ENCODE assay signal across 8 cellular contexts in genomic region chr2:112542123-112542973, GRCh38. TPM values are rescaled to one million over a fixed set of nuclear protein-coding genes. Genes with fewer than 3 reads are reported as not detected.
DNase-seq lines count a peak whose midpoint lies in the region; ATAC-seq, FAIRE-seq and TF ChIP-seq lines count a peak whose summit lies in the region.

A gene with protein sequence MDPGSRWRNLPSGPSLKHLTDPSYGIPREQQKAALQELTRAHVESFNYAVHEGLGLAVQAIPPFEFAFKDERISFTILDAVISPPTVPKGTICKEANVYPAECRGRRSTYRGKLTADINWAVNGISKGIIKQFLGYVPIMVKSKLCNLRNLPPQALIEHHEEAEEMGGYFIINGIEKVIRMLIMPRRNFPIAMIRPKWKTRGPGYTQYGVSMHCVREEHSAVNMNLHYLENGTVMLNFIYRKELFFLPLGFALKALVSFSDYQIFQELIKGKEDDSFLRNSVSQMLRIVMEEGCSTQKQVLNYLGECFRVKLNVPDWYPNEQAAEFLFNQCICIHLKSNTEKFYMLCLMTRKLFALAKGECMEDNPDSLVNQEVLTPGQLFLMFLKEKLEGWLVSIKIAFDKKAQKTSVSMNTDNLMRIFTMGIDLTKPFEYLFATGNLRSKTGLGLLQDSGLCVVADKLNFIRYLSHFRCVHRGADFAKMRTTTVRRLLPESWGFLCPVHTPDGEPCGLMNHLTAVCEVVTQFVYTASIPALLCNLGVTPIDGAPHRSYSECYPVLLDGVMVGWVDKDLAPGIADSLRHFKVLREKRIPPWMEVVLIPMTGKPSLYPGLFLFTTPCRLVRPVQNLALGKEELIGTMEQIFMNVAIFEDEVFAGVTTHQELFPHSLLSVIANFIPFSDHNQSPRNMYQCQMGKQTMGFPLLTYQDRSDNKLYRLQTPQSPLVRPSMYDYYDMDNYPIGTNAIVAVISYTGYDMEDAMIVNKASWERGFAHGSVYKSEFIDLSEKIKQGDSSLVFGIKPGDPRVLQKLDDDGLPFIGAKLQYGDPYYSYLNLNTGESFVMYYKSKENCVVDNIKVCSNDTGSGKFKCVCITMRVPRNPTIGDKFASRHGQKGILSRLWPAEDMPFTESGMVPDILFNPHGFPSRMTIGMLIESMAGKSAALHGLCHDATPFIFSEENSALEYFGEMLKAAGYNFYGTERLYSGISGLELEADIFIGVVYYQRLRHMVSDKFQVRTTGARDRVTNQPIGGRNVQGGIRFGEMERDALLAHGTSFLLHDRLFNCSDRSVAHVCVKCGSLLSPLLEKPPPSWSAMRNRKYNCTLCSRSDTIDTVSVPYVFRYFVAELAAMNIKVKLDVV (plus strand): TSS chr2:112542465. CDS start chr2:112542495, 30 bp downstream.

- H2AFZ ChIP-seq in endothelial cell of umbilical vein (ENCODE audit: low read depth, low read length), result peak within 1 kb of the TSS; percentile 92

- intact Hi-C loops in Calu3 (cut with micrococcal nuclease; ENCODE audit: unreplicated experiment), result no loop called here
- intact Hi-C loops in endothelial cell of umbilical vein (cut with micrococcal nuclease), result no loop called here

- H3K9me1 ChIP-seq in endothelial cell of umbilical vein (replicated peaks; ENCODE audit: control insufficient read depth, extremely low read depth, insufficient read depth, low read length), result no peaks in the 10 kb centered on the region

- H3K9me3 ChIP-seq in endothelial cell of umbilical vein (replicated peaks; ENCODE audit: control insufficient read depth, insufficient read depth, low read length), result no peaks in the 10 kb centered on the region

- FAIRE-seq in endothelial cell of umbilical vein (lab: Jason Lieb, UNC), result peak; percentile 68

- TF ChIP-seq CTCF in Calu3 (IDR thresholded peaks at IDR 0.05; ENCODE audit: unreplicated experiment) (no peak), endothelial cell of umbilical vein (IDR thresholded peaks at IDR 0.05; ENCODE audit: extremely low read depth in 1 of 2, insufficient read depth in 1 of 2, low read depth in 1 of 2, low read length in 2 of 2) (no peak), mesothelial cell of epicardium (IDR thresholded peaks at IDR 0.05; ENCODE audit: unreplicated experiment) (no peak)

- ATAC-seq in GM21367 (IDR thresholded peaks at IDR 0.05; ENCODE audit: unreplicated experiment), result peak; percentile 70

- DNase-seq in Calu3 (peak; percentile 91), HT-29 (ENCODE audit: low spot score) (peak; percentile 90), NOMO-1 treated with dmso at 0.1 percent for 144 hours (lab: John Stamatoyannopoulos, UW; ENCODE audit: unreplicated experiment) (peak; percentile 77), endothelial cell of umbilical vein (ENCODE audit: low read depth, low spot score) (peak; percentile 87), mesothelial cell of epicardium (ENCODE audit: low spot score in 2 of 2, unreplicated experiment in 2 of 2) (peak; percentile 38 to 70)
- peak; percentile 36 for DNase-seq in activated CD8-positive, alpha-beta memory T cell treated with anti-CD3 and anti-CD28 coated beads, Interleukin-2, amount 50 U/mL, for 1 hour (ENCODE audit: extremely low read depth)
- peak; percentile 69 for DNase-seq in stimulated activated CD8-positive, alpha-beta memory T cell treated with anti-CD3 and anti-CD28 coated beads, Interleukin-15, amount 100 ng/mL, for 48 hours (ENCODE audit: low read depth in 2 of 2)

- TF ChIP-seq POLR2A in endothelial cell of umbilical vein (IDR thresholded peaks at IDR 0.05; ENCODE audit: low read depth, low read length), result peak; percentile 67

- peak within 1 kb of the TSS; percentile 76 for H3K27ac ChIP-seq in endothelial cell of umbilical vein (ENCODE audit: insufficient read depth, low read depth, low read length)

- H3K4me1 ChIP-seq in endothelial cell of umbilical vein (ENCODE audit: control insufficient read depth, extremely low read depth, insufficient read depth, low read length), result peaks cover 14% of the 10 kb centered on the region

- H3K9ac ChIP-seq in endothelial cell of umbilical vein (replicated peaks; ENCODE audit: extremely low read depth, insufficient read depth, low read length), result peak within 1 kb of the TSS; percentile 79

- BruUV-seq in Calu3 (replicated peaks; lab: Mats Ljungman, UMichigan) (no TSS peak), endothelial cell of umbilical vein (replicated peaks; lab: Mats Ljungman, UMichigan) (TSS peak; percentile 46)

- H3K27me3 Mint-ChIP-seq in Calu3 (ENCODE audit: unreplicated experiment) (no peaks in the 10 kb centered on the region), mesothelial cell of epicardium (ENCODE audit: low read depth) (no peaks in the 10 kb centered on the region)

- dilution Hi-C loops in endothelial cell of umbilical vein (cut with MboI; ENCODE audit: extremely low pct_ligation_motif_present, low sequenced_read_pairs), result no loop called here

- H3K79me2 ChIP-seq in endothelial cell of umbilical vein (ENCODE audit: control insufficient read depth, insufficient read depth, low read length), result peaks cover 37% of the 10 kb centered on the region

- H3K9me3 Mint-ChIP-seq in Calu3 (ENCODE audit: low read depth, unreplicated experiment) (no peaks in the 10 kb centered on the region), mesothelial cell of epicardium (no peaks in the 10 kb centered on the region)

- H3K36me3 Mint-ChIP-seq in Calu3 (ENCODE audit: insufficient read depth, unreplicated experiment) (peaks cover 4% of the 10 kb centered on the region), mesothelial cell of epicardium (peaks cover 2% of the 10 kb centered on the region)

- no peak within 1 kb of the TSS for H3K4me3 Mint-ChIP-seq in Calu3 (ENCODE audit: low read depth, unreplicated experiment)
- no peak within 1 kb of the TSS for H3K4me3 Mint-ChIP-seq in mesothelial cell of epicardium

- peaks cover 0 to under 1% of the 10 kb centered on the region in 2 experiments for H3K36me3 ChIP-seq in endothelial cell of umbilical vein (ENCODE audit: control insufficient read depth in 2 of 2, extremely low read depth in 1 of 2, insufficient read depth in 2 of 2, low read length in 2 of 2)

- POLR2A ChIA-PET in endothelial cell of umbilical vein (lab: Charles Lee), result no interaction called here

- no peaks in the 10 kb centered on the region for H3K27me3 ChIP-seq in endothelial cell of umbilical vein (ENCODE audit: control insufficient read depth in 2 of 2, insufficient read depth in 2 of 2, low read length in 2 of 2)

- H3K4me2 ChIP-seq in endothelial cell of umbilical vein (ENCODE audit: insufficient read depth, low read length), result peak within 1 kb of the TSS; percentile 91

- H3K4me1 Mint-ChIP-seq in Calu3 (ENCODE audit: low read depth, unreplicated experiment) (peaks cover 5% of the 10 kb centered on the region), mesothelial cell of epicardium (peaks cover 6% of the 10 kb centered on the region)

- H3K27ac Mint-ChIP-seq in Calu3 (ENCODE audit: unreplicated experiment) (no peak within 1 kb of the TSS), mesothelial cell of epicardium (no peak within 1 kb of the TSS)

- no peaks in the 10 kb centered on the region for H4K20me1 ChIP-seq in endothelial cell of umbilical vein (replicated peaks; ENCODE audit: control insufficient read depth, extremely low read depth, insufficient read depth, low read length)

- H3K4me3 ChIP-seq in endothelial cell of umbilical vein (replicated peaks in 1 of 3; ENCODE audit: insufficient read depth in 1 of 3, low read depth in 1 of 3, low read length in 3 of 3), result peak within 1 kb of the TSS; percentile 64 to 87 (median 82)

- CTCF ChIA-PET in Calu3 (lab: Charles Lee), result no interaction called here
- CTCF ChIA-PET in endothelial cell of umbilical vein (lab: Charles Lee), result interaction anchor here (0.7 to 1.7 kb wide), 3 partner anchors 58 to 655 kb away, joined by 3 read pairs; no protein-coding TSS in a partner anchor

TF ChIP-seq in endothelial cell of umbilical vein, 7 proteins besides CTCF, POLR2A, EP300 and RAD21:
- TF ChIP-seq MYC (IDR thresholded peaks at IDR 0.05; ENCODE audit: low read depth, low read length), result peak; percentile 80
- no peak for TF ChIP-seq JUN (IDR thresholded peaks at IDR 0.05; ENCODE audit: borderline replicate concordance, insufficient read depth, insufficient read length, low read depth)
- TF ChIP-seq EZH2 (IDR thresholded peaks at IDR 0.05; ENCODE audit: borderline replicate concordance, low read depth, low read length, severe bottlenecking), result no peak
- no peak for TF ChIP-seq GATA2 (IDR thresholded peaks at IDR 0.05; ENCODE audit: insufficient read depth, insufficient read length, low read depth, low read length)
- TF ChIP-seq, protein P1, sequence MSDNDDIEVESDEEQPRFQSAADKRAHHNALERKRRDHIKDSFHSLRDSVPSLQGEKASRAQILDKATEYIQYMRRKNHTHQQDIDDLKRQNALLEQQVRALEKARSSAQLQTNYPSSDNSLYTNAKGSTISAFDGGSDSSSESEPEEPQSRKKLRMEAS (IDR thresholded peaks at IDR 0.05; ENCODE audit: insufficient read depth, insufficient read length), result peak; percentile 93

RNA-seq across cellular contexts. Expression of the gene that starts here (rescaled TPM):
- total RNA-seq in Calu3 (2022) (36.4 and 36.9 TPM in 2 replicates), endothelial cell of umbilical vein (21.3 and 28.9 TPM in 2 replicates), mesothelial cell of epicardium (28.0 to 36.5 TPM (median 28.3 TPM) in 3 replicates)
- 33.0 and 33.5 TPM in 2 replicates for total RNA-seq in HT-29 (2014; rRNA removed; shearing (Covaris generic))
- polyA plus RNA-seq in endothelial cell of umbilical vein, result 12.2 and 13.8 TPM in 2 replicates
- polyA plus RNA-seq in endothelial cell of umbilical vein (2011; cell fraction: cytosol; rRNA removed), result 9.0 and 9.3 TPM in 2 replicates
- polyA plus RNA-seq in endothelial cell of umbilical vein (2011; cell fraction: nucleus; rRNA removed), result 13.0 and 16.0 TPM in 2 replicates
- 13.8 and 24.3 TPM in 2 replicates for polyA plus RNA-seq in endothelial cell of umbilical vein (2012)
- 36.9 and 49.4 TPM in 2 replicates for polyA minus RNA-seq in endothelial cell of umbilical vein
- polyA minus RNA-seq in endothelial cell of umbilical vein (2011; cell fraction: cytosol; rRNA and poly(A)+ RNA removed), result 35.9 TPM
- polyA minus RNA-seq in endothelial cell of umbilical vein (2011; cell fraction: nucleus; rRNA and poly(A)+ RNA removed), result 18.5 and 20.1 TPM in 2 replicates

Comparison
In these comparisons a context has a peak if more than half of its experiments do, and no peak if none do; other contexts are left out.
1. Peak in every context shown above with its lines: DNase-seq, ATAC-seq, H3K4me3 ChIP-seq and H3K27ac ChIP-seq.
2. DNase-seq: peak in every context shown above with its lines; median percentile 91 in Calu3; 90 in HT-29; 87 in endothelial cell of umbilical vein; 77 in NOMO-1 treated with dmso at 0.1 percent for 144 hours; 69 in stimulated activated CD8-positive, alpha-beta memory T cell treated with anti-CD3 and anti-CD28 coated beads, Interleukin-15, amount 100 ng/mL, for 48 hours; 54 in mesothelial cell of epicardium; 36 in activated CD8-positive, alpha-beta memory T cell treated with anti-CD3 and anti-CD28 coated beads, Interleukin-2, amount 50 U/mL, for 1 hour.